ENCODE assay signal across 12 cellular contexts in genomic region chr5:163566678-163567077, GRCh38.
A peak's percentile ranks its signal among the peaks of the same experiment; 100 is the strongest.
DNase-seq lines count a peak whose midpoint lies in the region; ATAC-seq, FAIRE-seq and TF ChIP-seq lines count a peak whose summit lies in the region.
"Had no signal": no experiment of that assay in that cellular context is flagged by ENCODE, and none has a peak within 500 bp of the region (broad histone marks: within the 10 kb centered on the region; RNA-seq: fewer than 3 reads in every experiment).

No MANE protein-coding gene starts in this region.

- TF ChIP-seq RAD21 in GM12878 (IDR thresholded peaks at IDR 0.05; ENCODE audit: insufficient read depth, low read depth, low read length) = no peak

- H3K9ac ChIP-seq in GM12878 (ENCODE audit: control insufficient read depth, insufficient read depth, low read length) = no peak overlapping the region

- in situ Hi-C loops in GM12878 (cut with MboI) (loop anchor here (10.0 kb wide), 2 partner anchors 938 to 1638 kb away; no protein-coding TSS in a partner anchor), gastrocnemius medialis (cut with MboI; ENCODE audit: low sequenced_read_pairs in 4 of 4) (loop anchor here (10.0 to 25.0 kb wide), 3 partner anchors 938 to 1646 kb away; no protein-coding TSS in a partner anchor)

- no peaks in the 10 kb centered on the region for H3K9me3 ChIP-seq in GM12878 (replicated peaks; ENCODE audit: control insufficient read depth, insufficient read depth, low read length)
- H3K9me3 ChIP-seq in gastrocnemius medialis = no peaks in the 10 kb centered on the region
- H3K9me3 ChIP-seq: vagina had no signal

- no peaks in the 10 kb centered on the region for H3K36me3 Mint-ChIP-seq in nephron progenitor cell (ENCODE audit: low read depth)

- H3K4me2 ChIP-seq in GM12878 (ENCODE audit: control insufficient read depth, insufficient read depth) = no peak overlapping the region

- CTCF ChIA-PET in GM12878 (lab: Yijun Ruan, JAX) = interaction anchor here (0.8 to 4.6 kb wide), 5 partner anchors 16 to 937 kb away, joined by 3 to 36 read pairs (median 3); no protein-coding TSS in a partner anchor

- H4K20me1 ChIP-seq in GM12878 (ENCODE audit: control insufficient read depth, insufficient read depth) = no peaks in the 10 kb centered on the region

- ATAC-seq in GM18502 (IDR thresholded peaks at IDR 0.05; ENCODE audit: poor library complexity, unreplicated experiment) (peak; percentile 20), HG02642 (IDR thresholded peaks at IDR 0.05; ENCODE audit: poor library complexity, unreplicated experiment) (peak; percentile 9), GM12878 (peak; percentile 8; the same call in 1 of the 3 replicates), HG02981 (IDR thresholded peaks at IDR 0.05; ENCODE audit: unreplicated experiment) (no peak), gastrocnemius medialis (no peak)

- H3K27ac ChIP-seq in GM12878 (ENCODE audit: control insufficient read depth, insufficient read depth) (no peak overlapping the region), gastrocnemius medialis (no peak overlapping the region)
- H3K27ac ChIP-seq: C4-2B, vagina had no signal

- POLR2A ChIA-PET in GM12878 (lab: Charles Lee) = interaction anchor here (0.6 to 1.3 kb wide), 3 partner anchors 24 to 974 kb away, joined by 3 read pairs; no protein-coding TSS in a partner anchor

- TF ChIP-seq CTCF in GM12878 (IDR thresholded peaks at IDR 0.05 in 2 of 3, conservative IDR thresholded peaks at IDR 0.05 in 1 of 3; ENCODE audit: control insufficient read depth in 2 of 3, extremely low read depth in 1 of 3, insufficient read depth in 1 of 3, low read depth in 3 of 3, low read length in 3 of 3) (no peak), nephron progenitor cell (IDR thresholded peaks at IDR 0.05) (no peak), gastrocnemius medialis (IDR thresholded peaks at IDR 0.05 in 4 of 5, conservative IDR thresholded peaks at IDR 0.05 in 1 of 5) (no peak)

- H3K4me3 Mint-ChIP-seq in nephron progenitor cell = peak overlapping the region; percentile 50

- SMC1A ChIA-PET in GM12878 (lab: Charles Lee; ENCODE audit: uncharacterized antibody, unreplicated experiment) = interaction anchor here (0.7 to 2.5 kb wide), 5 partner anchors 14 to 463 kb away, joined by 3 to 11 read pairs (median 3); no protein-coding TSS in a partner anchor

- H3K79me2 ChIP-seq in GM12878 (ENCODE audit: control insufficient read depth, insufficient read depth, low read length) = no peaks in the 10 kb centered on the region

- no peak for FAIRE-seq in GM12878 (lab: Jason Lieb, UNC)
- FAIRE-seq: kidney had no signal

- H3K4me3 ChIP-seq in GM12878 = no peak overlapping the region
- H3K4me3 ChIP-seq in gastrocnemius medialis = no peak overlapping the region

- H3K36me3 ChIP-seq in GM12878 (ENCODE audit: control insufficient read depth in 2 of 2, insufficient read depth in 2 of 2, low read length in 1 of 2) = no peaks in the 10 kb centered on the region
- H3K36me3 ChIP-seq in gastrocnemius medialis = no peaks in the 10 kb centered on the region
- H3K36me3 ChIP-seq: vagina had no signal

- no peak overlapping the region for H3K27ac Mint-ChIP-seq in nephron progenitor cell
- H3K27ac Mint-ChIP-seq: activated naive CD4-positive, alpha-beta T cell treated with anti-CD3 and anti-CD28 coated beads for 36 hours had no signal

- WGBS in GM12878 (ENCODE audit: insufficient coverage, insufficient replicate concordance, low lambda C conversion rate, missing lambda C conversion rate) = 3% methylated on average over 3 of the region's 3 CpGs

- H2AFZ ChIP-seq in GM12878 (ENCODE audit: control insufficient read depth, low read depth, low read length) = no peak overlapping the region

- TF ChIP-seq EP300 in GM12878 (IDR thresholded peaks at IDR 0.05; ENCODE audit: borderline replicate concordance in 1 of 2, control insufficient read depth in 1 of 2, low read depth in 2 of 2, low read length in 2 of 2) = no peak

- no TSS peak for BruUV-seq in GM12878 (replicated peaks; lab: Mats Ljungman, UMichigan)

- H3K4me1 Mint-ChIP-seq in nephron progenitor cell = peaks cover 34% of the 10 kb centered on the region

- no peaks in the 10 kb centered on the region for H3K9me3 Mint-ChIP-seq in nephron progenitor cell
- H3K9me3 Mint-ChIP-seq: activated naive CD4-positive, alpha-beta T cell treated with anti-CD3 and anti-CD28 coated beads for 36 hours had no signal

- H3K27me3 ChIP-seq in GM12878 (replicated peaks in 1 of 2; ENCODE audit: control insufficient read depth in 2 of 2, insufficient read depth in 2 of 2, low read length in 1 of 2) (peaks cover 0 to 8% of the 10 kb centered on the region in 2 experiments; a peak in 3 of 4 replicates), gastrocnemius medialis (peaks cover 24 to 35% (median 29%) of the 10 kb centered on the region in 3 donors)
- H3K27me3 ChIP-seq: vagina had no signal

- H3K4me1 ChIP-seq in GM12878 (ENCODE audit: control insufficient read depth, insufficient read depth, low read length) (no peaks in the 10 kb centered on the region), gastrocnemius medialis (peaks cover 9 to 12% of the 10 kb centered on the region in 2 donors)

- intact Hi-C loops in GM12878 (cut with micrococcal nuclease; ENCODE audit: unreplicated experiment) (loop anchor here (10.0 kb wide), 3 partner anchors 248 to 1888 kb away; no protein-coding TSS in a partner anchor), gastrocnemius medialis (cut with DNase I; ENCODE audit: low total_unique reads) (no loop called here)

- RAD21 ChIA-PET in GM12878 (lab: Charles Lee; ENCODE audit: unreplicated experiment) = interaction anchor here (0.6 to 1.9 kb wide), 5 partner anchors 15 to 949 kb away, joined by 3 to 5 read pairs (median 3); no protein-coding TSS in a partner anchor

- TF ChIP-seq POLR2A in GM12878 (IDR thresholded peaks at IDR 0.05; ENCODE audit: low read depth, low read length) (no peak), gastrocnemius medialis (IDR thresholded peaks at IDR 0.05) (no peak)

- peaks cover 72% of the 10 kb centered on the region for H3K27me3 Mint-ChIP-seq in nephron progenitor cell (ENCODE audit: low read depth, poor library complexity)

- DNase-seq in GM12878 (ENCODE audit: low read depth, low spot score) (no peak), nephron progenitor cell (no peak), LoVo (ENCODE audit: low spot score) (no peak), gastrocnemius medialis (no peak)
- DNase-seq: kidney, NCI-H2081 treated with DMSO at 0.1 percent for 48 hours had no signal

TF ChIP-seq in GM12878, 131 proteins besides CTCF, POLR2A, EP300 and RAD21:
- TF ChIP-seq RELB (IDR thresholded peaks at IDR 0.05; ENCODE audit: low read depth) (0 out of 2 replicates have a peak, but pooled peaks have one; percentile 9), BCL3 (IDR thresholded peaks at IDR 0.05; ENCODE audit: borderline replicate concordance, insufficient read depth, low read depth, low read length, poor library complexity, severe bottlenecking) (no peak)

Comparison
In these comparisons a context has a peak if more than half of its experiments do, and no peak if none do; other contexts are left out.
1. ATAC-seq: peak in GM18502 (single experiment), HG02642 (single experiment) and GM12878 (single experiment); none in HG02981 (single experiment) and gastrocnemius medialis (0 of 2).